8 cellular contexts compared by ENCODE assay signal in the genomic region with DNA sequence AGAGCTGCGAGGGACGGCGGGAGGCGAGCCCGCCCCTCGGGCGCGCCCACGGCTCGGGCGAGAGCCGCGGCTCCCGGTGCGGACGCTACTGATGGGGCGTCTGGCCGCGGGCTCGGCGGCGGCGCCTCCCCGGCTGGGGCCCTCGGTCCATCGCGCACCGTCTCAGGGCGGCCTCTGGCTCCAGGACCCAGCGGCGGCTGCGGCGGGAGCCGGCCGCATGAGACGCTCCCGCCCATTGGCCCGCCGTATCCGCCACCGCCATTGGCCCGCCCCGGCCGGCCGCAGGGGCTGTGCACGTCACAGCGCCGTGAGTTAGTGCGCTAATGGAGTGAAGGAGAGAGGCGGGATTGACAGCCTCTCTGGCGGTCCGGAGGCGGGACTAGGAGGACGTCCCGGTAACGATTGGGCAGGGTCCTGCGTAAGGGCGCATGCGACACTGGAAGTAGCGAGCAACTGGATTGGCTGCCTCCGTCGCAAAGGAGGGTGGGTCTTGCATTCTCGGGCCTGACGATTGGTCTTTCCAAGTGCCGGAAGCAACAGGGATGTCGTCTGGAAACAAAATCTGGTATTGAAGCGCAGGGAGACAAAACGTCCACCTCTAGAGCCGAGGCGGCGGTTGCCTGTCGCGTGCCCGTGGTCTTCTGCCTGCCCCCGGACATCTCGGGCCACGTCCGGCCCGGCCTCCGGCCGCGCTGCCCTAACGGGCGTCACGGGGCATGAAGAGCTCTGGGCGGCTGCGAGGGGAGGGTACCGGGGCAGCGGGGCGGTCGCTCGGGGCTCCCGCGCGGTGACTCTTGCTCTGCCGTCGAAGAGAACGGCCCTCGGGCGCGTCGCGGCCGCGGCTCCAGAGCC. TPM values are rescaled to one million over a fixed set of nuclear protein-coding genes. Genes with fewer than 3 reads are reported as not detected.
DNase-seq lines count a peak whose midpoint lies in the region; ATAC-seq and TF ChIP-seq lines count a peak whose summit lies in the region.

A gene (minus strand): TSS at position 176 of the 852 bp plus-strand sequence. CDS start 173,542 bp downstream, outside the sequence.

- no peak for TF ChIP-seq RAD21 in Ishikawa (IDR thresholded peaks at IDR 0.05; ENCODE audit: low read depth)

- peak within 1 kb of the TSS; percentile 40 for H3K27ac ChIP-seq in PC-3 (ENCODE audit: low read length)
- H3K27ac ChIP-seq in epithelial cell of prostate, result peak within 1 kb of the TSS; percentile 96

- peak within 1 kb of the TSS; percentile 94 for H3K4me3 ChIP-seq in PC-3 (ENCODE audit: low read length)

- no peaks in the 10 kb centered on the region for H3K9me3 ChIP-seq in PC-3 (ENCODE audit: low read length)

- POLR2A ChIA-PET in PC-3 (lab: Charles Lee; ENCODE audit: unreplicated experiment), result no interaction called here

- no peaks in the 10 kb centered on the region for H3K9me2 ChIP-seq in PC-3 (replicated peaks; ENCODE audit: low read length)

- H3K27me3 ChIP-seq in PC-3 (ENCODE audit: low read length), result no peaks in the 10 kb centered on the region

- H3K4me1 ChIP-seq in PC-3 (ENCODE audit: insufficient read depth, low read length), result peaks cover 21% of the 10 kb centered on the region

- CTCF ChIA-PET in PC-3 (lab: Charles Lee), result no interaction called here

- H4K20me1 ChIP-seq in PC-3 (ENCODE audit: low read length), result peaks cover 31% of the 10 kb centered on the region

- H3K9ac ChIP-seq in PC-3 (ENCODE audit: low read length), result peak within 1 kb of the TSS; percentile 80

- H3K79me2 ChIP-seq in PC-3 (ENCODE audit: low read length), result peaks cover 55% of the 10 kb centered on the region

- peak within 1 kb of the TSS; percentile 60 for H2AFZ ChIP-seq in PC-3 (ENCODE audit: low read length)

- peak within 1 kb of the TSS; percentile 96 for H3K4me2 ChIP-seq in PC-3 (ENCODE audit: low read length)

- TF ChIP-seq CTCF in PC-3 (conservative IDR thresholded peaks at IDR 0.05; ENCODE audit: low read depth, low read length), result no peak

- TF ChIP-seq EP300 in Ishikawa (IDR thresholded peaks at IDR 0.05; ENCODE audit: borderline replicate concordance), result no peak

- intact Hi-C loops in PC-3 (cut with micrococcal nuclease), result loop anchor here (2.0 to 5.0 kb wide), 2 partner anchors 14 to 158 kb away; no protein-coding TSS in a partner anchor

- no peaks in the 10 kb centered on the region for H3F3A ChIP-seq in PC-3 (ENCODE audit: low read length, unreplicated experiment)

- 0 out of 2 replicates have a peak, but pooled peaks cover 7% of the 10 kb centered on the region for H3K36me3 ChIP-seq in PC-3 (ENCODE audit: low read depth, low read length)

- ATAC-seq in GM21576 (IDR thresholded peaks at IDR 0.05; ENCODE audit: unreplicated experiment) (peak; percentile 80), PC-3 (peak; percentile 96)

- DNase-seq in DMS114 treated with DMSO at 0.1 percent for 48 hours (lab: John Stamatoyannopoulos, UW; ENCODE audit: unreplicated experiment), result peak; percentile 99
- DNase-seq in PC-3, result peak; percentile 98
- peak; percentile 98 for DNase-seq in activated T-cell treated with anti-CD3 and anti-CD28 coated beads for 48 hours (ENCODE audit: low read depth)
- DNase-seq in epithelial cell of prostate (ENCODE audit: low read depth, low spot score), result peak; percentile 99
- peak; percentile 99 for DNase-seq in mucosa of gallbladder (ENCODE audit: low spot score)
- peak; percentile 93 to 98 for DNase-seq in stimulated activated CD8-positive, alpha-beta memory T cell treated with anti-CD3 and anti-CD28 coated beads, Interleukin-4, amount 100 ng/mL, for 4 hours (ENCODE audit: low read depth in 2 of 2, low spot score in 1 of 2)

- no TSS peak for BruUV-seq in PC-3 (replicated peaks; lab: Mats Ljungman, UMichigan)

TF ChIP-seq in Ishikawa, 13 proteins besides CTCF, POLR2A, EP300 and RAD21:
- no peak for TF ChIP-seq NFIC (IDR thresholded peaks at IDR 0.05)
- peak; percentile 42; the same call in 1 of the 2 replicates for TF ChIP-seq TCF12 (IDR thresholded peaks at IDR 0.05; ENCODE audit: low read depth)
- peak; percentile 81 for TF ChIP-seq TAF1 (IDR thresholded peaks at IDR 0.05; ENCODE audit: low read depth)
- TF ChIP-seq FOXM1 (IDR thresholded peaks at IDR 0.05; ENCODE audit: borderline replicate concordance, low read depth), result 0 out of 2 replicates have a peak, but pooled peaks have one; percentile 24
- 0 out of 2 replicates have a peak, but pooled peaks have one; percentile 38 for TF ChIP-seq ZBTB7A (IDR thresholded peaks at IDR 0.05; ENCODE audit: low read depth)
- 0 out of 2 replicates have a peak, but pooled peaks have one; percentile 42 for TF ChIP-seq YY1 (IDR thresholded peaks at IDR 0.05; ENCODE audit: low read depth)
- TF ChIP-seq, protein P1, sequence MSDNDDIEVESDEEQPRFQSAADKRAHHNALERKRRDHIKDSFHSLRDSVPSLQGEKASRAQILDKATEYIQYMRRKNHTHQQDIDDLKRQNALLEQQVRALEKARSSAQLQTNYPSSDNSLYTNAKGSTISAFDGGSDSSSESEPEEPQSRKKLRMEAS (IDR thresholded peaks at IDR 0.05), result peak; percentile 43; the same call in 1 of the 2 replicates
- TF ChIP-seq TEAD4 (IDR thresholded peaks at IDR 0.05), result no peak
- TF ChIP-seq EGR1 (IDR thresholded peaks at IDR 0.05), result no peak
- peak; percentile 83; the same call in 1 of the 2 replicates for TF ChIP-seq CREB1 (IDR thresholded peaks at IDR 0.05; ENCODE audit: low read depth)
- TF ChIP-seq CEBPB (IDR thresholded peaks at IDR 0.05), result no peak

RNA-seq across cellular contexts. Expression of the gene that starts here (rescaled TPM):
- total RNA-seq in PC-3 (2014; rRNA removed), result 65.0 and 92.6 TPM in 2 replicates
- 143 TPM for total RNA-seq in mucosa of gallbladder

Comparison
In these comparisons a context has a peak if more than half of its experiments do, and no peak if none do; other contexts are left out.
1. Peak in every context shown above with its lines: DNase-seq, ATAC-seq, H3K4me3 ChIP-seq and H3K27ac ChIP-seq.